ENCODE assay signal across 8 cellular contexts in the genomic region with DNA sequence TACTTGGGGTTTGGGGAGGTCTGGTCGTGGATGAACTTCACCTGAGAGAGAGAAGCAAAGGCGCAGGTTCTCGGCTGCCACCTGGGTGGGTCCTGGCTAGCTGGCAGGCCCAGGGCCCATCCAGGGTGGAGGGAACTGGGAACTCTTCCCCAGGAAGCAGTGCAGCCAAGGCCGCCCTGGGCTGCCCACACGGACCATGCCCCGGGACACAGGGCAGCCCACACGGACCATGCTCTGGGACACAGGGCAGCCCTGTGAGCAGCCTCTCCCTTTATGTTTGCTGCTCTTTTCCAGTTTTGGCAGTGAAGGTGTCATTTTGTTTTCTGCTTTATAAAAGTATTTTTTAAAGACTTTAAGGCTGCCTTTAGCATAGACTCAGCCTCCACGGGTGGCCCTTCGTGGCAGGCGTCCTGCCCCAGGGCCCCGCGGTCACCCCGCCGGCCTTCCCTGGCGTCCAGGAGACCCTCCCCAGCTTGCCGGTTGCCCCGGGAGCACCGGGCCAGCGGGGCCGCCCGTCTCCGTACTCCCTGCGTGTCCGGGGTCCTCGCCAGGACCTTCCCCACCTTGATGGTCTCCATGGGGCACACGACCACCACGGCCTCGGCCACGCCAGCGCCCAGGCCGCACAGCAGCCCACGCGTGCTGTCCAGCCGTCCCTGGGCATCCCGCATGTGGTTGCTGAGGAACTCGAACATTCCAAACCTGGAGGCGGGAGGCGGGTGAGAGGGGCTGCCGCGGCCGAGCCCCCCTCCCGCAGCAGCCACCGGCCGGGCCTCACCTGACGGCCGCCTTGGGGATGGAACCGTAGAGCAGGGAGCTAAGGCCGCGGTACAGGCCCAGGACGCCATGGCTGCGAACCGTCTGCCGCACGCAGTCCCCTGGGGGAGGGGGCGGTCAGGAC. TPM values are rescaled to one million over a fixed set of nuclear protein-coding genes. Genes with fewer than 3 reads are reported as not detected.
DNase-seq lines count a peak whose midpoint lies in the region; ATAC-seq and TF ChIP-seq lines count a peak whose summit lies in the region.

No MANE protein-coding gene starts in this region.

- H3K4me1 ChIP-seq in MM.1S (ENCODE audit: low read length): peaks cover 9% of the 10 kb centered on the region; the same call in 1 of the 2 replicates
- peaks cover 11% of the 10 kb centered on the region for H3K4me1 ChIP-seq in neural progenitor cell

- no peaks in the 10 kb centered on the region for H3K9me3 ChIP-seq in CD4-positive, alpha-beta T cell (ENCODE audit: control insufficient read depth, low read length)
- H3K9me3 ChIP-seq in MM.1S (replicated peaks; ENCODE audit: insufficient read depth, low read length): no peaks in the 10 kb centered on the region
- H3K9me3 ChIP-seq in neural progenitor cell (ENCODE audit: low read depth): no peaks in the 10 kb centered on the region

- H3K79me2 ChIP-seq in MM.1S (ENCODE audit: low read length) (peaks cover 32% of the 10 kb centered on the region), neural progenitor cell (ENCODE audit: low read depth) (peaks cover 25% of the 10 kb centered on the region)

- peaks cover 13% of the 10 kb centered on the region; the same call in 1 of the 2 replicates for H3F3A ChIP-seq in MM.1S (ENCODE audit: insufficient read depth, low read length)
- H3F3A ChIP-seq in neural progenitor cell (ENCODE audit: low read depth): peaks cover 23% of the 10 kb centered on the region

- DNase-seq in CD4-positive, alpha-beta T cell: no peak
- DNase-seq in MM.1S: no peak
- no peak for DNase-seq in effector memory CD8-positive, alpha-beta T cell
- peak; percentile 52 for DNase-seq in neural progenitor cell (ENCODE audit: low spot score)
- DNase-seq in NCI-H510A treated with DMSO at 0.1 percent for 48 hours (lab: John Stamatoyannopoulos, UW): no peak
- DNase-seq in NCI-H187 treated with DMSO at 0.1 percent for 48 hours (lab: John Stamatoyannopoulos, UW): no peak
- no peak for DNase-seq in omental fat pad (ENCODE audit: low spot score)
- no peak for DNase-seq in NCI-H1436 treated with DMSO at 0.1 percent for 48 hours (lab: John Stamatoyannopoulos, UW)

- no peaks in the 10 kb centered on the region for H3K9me3 Mint-ChIP-seq in CD4-positive, alpha-beta T cell
- H3K9me3 Mint-ChIP-seq in effector memory CD8-positive, alpha-beta T cell: no peaks in the 10 kb centered on the region
- no peaks in the 10 kb centered on the region for H3K9me3 Mint-ChIP-seq in neural progenitor cell

- H3K36me3 ChIP-seq in MM.1S (replicated peaks; ENCODE audit: insufficient read depth, low read length) (no peaks in the 10 kb centered on the region), neural progenitor cell (no peaks in the 10 kb centered on the region)

- intact Hi-C loops in CD4-positive, alpha-beta T cell (cut with DNase I, micrococcal nuclease): loop anchor here (1.0 to 5.0 kb wide), 7 partner anchors 33 to 940 kb away; a partner anchor contains a TSS

- TF ChIP-seq CTCF in CD4-positive, alpha-beta T cell (IDR thresholded peaks at IDR 0.05): no peak
- TF ChIP-seq CTCF in MM.1S (IDR thresholded peaks at IDR 0.05; ENCODE audit: low read length) (no peak), neural progenitor cell (IDR thresholded peaks at IDR 0.05) (no peak), omental fat pad (IDR thresholded peaks at IDR 0.05) (no peak)

- CTCF ChIA-PET in CD4-positive, alpha-beta T cell (lab: Charles Lee): interaction anchor here (1.3 kb wide), 1 partner anchor 33 kb away, joined by 4 read pairs; a partner anchor contains a TSS

- peak overlapping the region; percentile 44 for H3K27ac Mint-ChIP-seq in CD4-positive, alpha-beta T cell
- peak overlapping the region; percentile 22 to 60 for H3K27ac Mint-ChIP-seq in effector memory CD8-positive, alpha-beta T cell
- H3K27ac Mint-ChIP-seq in neural progenitor cell: no peak overlapping the region

- POLR2A ChIA-PET in CD4-positive, alpha-beta T cell (lab: Charles Lee): interaction anchor here (1.3 to 3.3 kb wide), 3 partner anchors 33 to 301 kb away, joined by 4 to 13 read pairs (median 12); a partner anchor contains a TSS

- no peaks in the 10 kb centered on the region for H3K36me3 Mint-ChIP-seq in CD4-positive, alpha-beta T cell (ENCODE audit: low read depth)
- H3K36me3 Mint-ChIP-seq in effector memory CD8-positive, alpha-beta T cell (ENCODE audit: insufficient read depth): peaks cover 9% of the 10 kb centered on the region
- H3K36me3 Mint-ChIP-seq in neural progenitor cell: peaks cover 2% of the 10 kb centered on the region

- H3K4me1 Mint-ChIP-seq in CD4-positive, alpha-beta T cell (ENCODE audit: low read depth): peaks cover 24% of the 10 kb centered on the region
- H3K4me1 Mint-ChIP-seq in effector memory CD8-positive, alpha-beta T cell (ENCODE audit: low read depth in 2 of 2): peaks cover 21 to 31% of the 10 kb centered on the region in 2 donors
- peaks cover 22% of the 10 kb centered on the region for H3K4me1 Mint-ChIP-seq in neural progenitor cell

- H3K4me2 ChIP-seq in MM.1S (ENCODE audit: low read depth, low read length) (peak overlapping the region; percentile 95), neural progenitor cell (peak overlapping the region; percentile 74)

- ATAC-seq in CD4-positive, alpha-beta T cell (ENCODE audit: poor library complexity): no peak
- ATAC-seq in effector memory CD8-positive, alpha-beta T cell (replicated peaks): peak; percentile 2
- no peak for ATAC-seq in omental fat pad (ENCODE audit: low FRiP score)

- H3K4me3 ChIP-seq in MM.1S (ENCODE audit: low read length): peak overlapping the region; percentile 78
- peak overlapping the region; percentile 100 for H3K4me3 ChIP-seq in neural progenitor cell

- H3K27ac ChIP-seq in CD4-positive, alpha-beta T cell (ENCODE audit: low read depth, low read length): peak overlapping the region; percentile 59
- H3K27ac ChIP-seq in MM.1S (ENCODE audit: low read length) (no peak overlapping the region), neural progenitor cell (no peak overlapping the region)

- H3K9me2 ChIP-seq in MM.1S (replicated peaks; ENCODE audit: insufficient read depth, low read length): no peaks in the 10 kb centered on the region

- no peaks in the 10 kb centered on the region for H3K27me3 Mint-ChIP-seq in CD4-positive, alpha-beta T cell
- no peaks in the 10 kb centered on the region for H3K27me3 Mint-ChIP-seq in effector memory CD8-positive, alpha-beta T cell
- H3K27me3 Mint-ChIP-seq in neural progenitor cell (ENCODE audit: insufficient read depth, low read depth): peaks cover 3% of the 10 kb centered on the region

- H3K9ac ChIP-seq in MM.1S (ENCODE audit: low read length) (peak overlapping the region; percentile 70; the same call in 1 of the 2 replicates), neural progenitor cell (peak overlapping the region; percentile 3)

- H4K20me1 ChIP-seq in MM.1S (ENCODE audit: insufficient read depth, low read length) (no peaks in the 10 kb centered on the region), neural progenitor cell (ENCODE audit: low read depth) (peaks cover 58% of the 10 kb centered on the region)

- peak overlapping the region; percentile 78 for H3K4me3 Mint-ChIP-seq in CD4-positive, alpha-beta T cell
- peak overlapping the region; percentile 59 to 68 for H3K4me3 Mint-ChIP-seq in effector memory CD8-positive, alpha-beta T cell
- peak overlapping the region; percentile 83 for H3K4me3 Mint-ChIP-seq in neural progenitor cell

- H3K27me3 ChIP-seq in CD4-positive, alpha-beta T cell (ENCODE audit: control insufficient read depth, insufficient read depth, low read length): no peaks in the 10 kb centered on the region
- no peaks in the 10 kb centered on the region for H3K27me3 ChIP-seq in MM.1S (replicated peaks; ENCODE audit: insufficient read depth, low read length)
- peaks cover 8% of the 10 kb centered on the region for H3K27me3 ChIP-seq in neural progenitor cell

- H2AFZ ChIP-seq in MM.1S (ENCODE audit: low read length) (peak overlapping the region; percentile 63), neural progenitor cell (replicated peaks) (no peak overlapping the region)

RNA-seq across cellular contexts. Expression of a gene that starts 1.1 kb away (rescaled TPM):
- total RNA-seq in CD4-positive, alpha-beta T cell: 10 to 100 TPM; 17.6 to 18.0 TPM
- 28.6 and 97.0 TPM in 2 replicates for total RNA-seq in neural progenitor cell (ENCODE audit: low replicate concordance)
- 100 to 1,000 TPM in 2 of 4 donors, 10 to 100 TPM in 2; 76.4 to 135 (median 97.4) TPM for total RNA-seq in omental fat pad

RNA-seq across cellular contexts. Expression of a gene that starts 27.3 kb away (rescaled TPM):
- not detected for total RNA-seq in CD4-positive, alpha-beta T cell
- total RNA-seq in neural progenitor cell (ENCODE audit: low replicate concordance) (not detected in 2 replicates), omental fat pad (not detected)

RNA-seq across cellular contexts. Expression of a gene that starts 33.0 kb away (rescaled TPM):
- total RNA-seq in CD4-positive, alpha-beta T cell: 10 to 100 TPM; 56.1 to 58.0 TPM
- total RNA-seq in neural progenitor cell (ENCODE audit: low replicate concordance) (7.2 and 12.5 TPM in 2 replicates), omental fat pad (10 to 100 TPM; 10.4 to 22.7 (median 12.8) TPM)

RNA-seq across cellular contexts. Expression of a gene that starts 46.3 kb away (rescaled TPM):
- total RNA-seq in CD4-positive, alpha-beta T cell: under 1 TPM in 1 of 2 experiments, not detected in 1; 0.31 TPM
- total RNA-seq in neural progenitor cell (ENCODE audit: low replicate concordance) (not detected in 2 replicates), omental fat pad (under 1 TPM in 1 of 4 donors, not detected in 3; 0.79 TPM)

RNA-seq across cellular contexts. Expression of a gene that starts 55.2 kb away (rescaled TPM):
- total RNA-seq in CD4-positive, alpha-beta T cell: 10 to 100 TPM; 31.9 to 35.5 TPM
- 20.6 and 50.9 TPM in 2 replicates for total RNA-seq in neural progenitor cell (ENCODE audit: low replicate concordance)
- total RNA-seq in omental fat pad: 10 to 100 TPM; 29.5 to 62.4 (median 30.5) TPM
